In the genomic region with DNA sequence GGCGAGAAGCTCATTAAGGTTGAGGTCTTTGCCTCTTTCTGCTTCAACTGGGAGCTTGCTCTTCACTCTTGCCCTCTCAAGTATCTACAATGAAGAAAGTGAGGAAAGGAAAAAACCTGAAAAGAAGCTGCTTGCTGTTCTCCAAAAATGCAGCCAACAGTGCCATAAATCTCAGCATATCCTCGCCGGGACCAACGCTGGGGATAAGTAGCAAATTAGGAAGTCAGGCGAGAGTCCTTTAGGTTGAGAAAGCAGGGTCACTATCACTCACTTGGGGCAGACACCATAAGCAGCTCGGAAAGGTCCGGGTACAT, we compare ENCODE assay signal across 8 cellular contexts. TPM values are rescaled to one million over a fixed set of nuclear protein-coding genes. Genes with fewer than 3 reads are reported as not detected.
A peak's percentile ranks its signal among the peaks of the same experiment; 100 is the strongest.
DNase-seq lines count a peak whose midpoint lies in the region; ATAC-seq and TF ChIP-seq lines count a peak whose summit lies in the region.

No MANE protein-coding gene starts in this region.

- H3K4me3 Mint-ChIP-seq in Caco-2 (ENCODE audit: unreplicated experiment) (peak overlapping the region; percentile 92), type B pancreatic cell (peak overlapping the region; percentile 98)
- H3K4me3 Mint-ChIP-seq in activated naive CD8-positive, alpha-beta T cell treated with anti-CD3 and anti-CD28 coated beads for 36 hours = peak overlapping the region; percentile 98

- H3K9me3 Mint-ChIP-seq in Caco-2 (ENCODE audit: unreplicated experiment) (no peaks in the 10 kb centered on the region), type B pancreatic cell (no peaks in the 10 kb centered on the region)
- no peaks in the 10 kb centered on the region for H3K9me3 Mint-ChIP-seq in activated naive CD8-positive, alpha-beta T cell treated with anti-CD3 and anti-CD28 coated beads for 36 hours

- H3K27me3 ChIP-seq in Caco-2 (replicated peaks; ENCODE audit: control insufficient read depth, insufficient read depth, low read length) (no peaks in the 10 kb centered on the region), left lung (no peaks in the 10 kb centered on the region)

- H3K36me3 ChIP-seq in Caco-2 (ENCODE audit: control insufficient read depth, insufficient read depth, low read length) (no peaks in the 10 kb centered on the region), left lung (no peaks in the 10 kb centered on the region)

- POLR2A ChIA-PET in Caco-2 (lab: Charles Lee) = interaction anchor here (0.5 to 1.6 kb wide), 5 partner anchors 9 to 287 kb away, joined by 3 to 14 read pairs (median 4); a partner anchor contains a TSS

- H3K27ac Mint-ChIP-seq in Caco-2 (ENCODE audit: unreplicated experiment) = peak overlapping the region; percentile 97
- H3K27ac Mint-ChIP-seq in activated naive CD8-positive, alpha-beta T cell treated with anti-CD3 and anti-CD28 coated beads for 36 hours = peak overlapping the region; percentile 98
- H3K27ac Mint-ChIP-seq in type B pancreatic cell = peak overlapping the region; percentile 96

- H3K4me1 ChIP-seq in Caco-2 (peaks cover 8% of the 10 kb centered on the region), left lung (peaks cover 17 to 35% of the 10 kb centered on the region in 2 donors)

- CTCF ChIA-PET in Caco-2 (lab: Charles Lee) = interaction anchor here (0.6 to 1.3 kb wide), 4 partner anchors 9 to 582 kb away, joined by 3 to 12 read pairs (median 6); a partner anchor contains a TSS

- H3K4me1 Mint-ChIP-seq in Caco-2 (ENCODE audit: low read depth, unreplicated experiment) (peaks cover 17% of the 10 kb centered on the region), type B pancreatic cell (ENCODE audit: unreplicated experiment) (peaks cover 9% of the 10 kb centered on the region)
- H3K4me1 Mint-ChIP-seq in activated naive CD8-positive, alpha-beta T cell treated with anti-CD3 and anti-CD28 coated beads for 36 hours = peaks cover 26% of the 10 kb centered on the region

- DNase-seq in Caco-2 = no peak
- no peak for DNase-seq in activated naive CD8-positive, alpha-beta T cell treated with anti-CD3 and anti-CD28 coated beads for 36 hours
- DNase-seq in left lung = no peak
- no peak for DNase-seq in type B pancreatic cell (ENCODE audit: extremely low spot score, unreplicated experiment)
- no peak for DNase-seq in amniotic stem cell (lab: John Stamatoyannopoulos, UW)
- no peak for DNase-seq in D341Med (ENCODE audit: low spot score)

- TF ChIP-seq CTCF in Caco-2 (IDR thresholded peaks at IDR 0.05; ENCODE audit: insufficient read depth in 1 of 2, low read depth in 1 of 2, low read length in 1 of 2, severe bottlenecking in 1 of 2, unreplicated experiment in 1 of 2) (no peak), left lung (IDR thresholded peaks at IDR 0.05) (no peak), type B pancreatic cell (conservative IDR thresholded peaks at IDR 0.05) (no peak)

- H3K27me3 Mint-ChIP-seq in Caco-2 (ENCODE audit: insufficient read depth, unreplicated experiment) (no peaks in the 10 kb centered on the region), type B pancreatic cell (no peaks in the 10 kb centered on the region)
- no peaks in the 10 kb centered on the region for H3K27me3 Mint-ChIP-seq in activated naive CD8-positive, alpha-beta T cell treated with anti-CD3 and anti-CD28 coated beads for 36 hours

- peak overlapping the region; percentile 75 to 78 for H3K27ac ChIP-seq in left lung

- H3K4me3 ChIP-seq in Caco-2 (ENCODE audit: low read depth, low read length) (peak overlapping the region; percentile 90), left lung (peak overlapping the region; percentile 89 to 95)

- H3K9me3 ChIP-seq in Caco-2 (no peaks in the 10 kb centered on the region), left lung (no peaks in the 10 kb centered on the region)

- peaks cover 28% of the 10 kb centered on the region for H3K36me3 Mint-ChIP-seq in Caco-2 (ENCODE audit: insufficient read depth, unreplicated experiment)
- H3K36me3 Mint-ChIP-seq in activated naive CD8-positive, alpha-beta T cell treated with anti-CD3 and anti-CD28 coated beads for 36 hours = peaks cover 26% of the 10 kb centered on the region
- H3K36me3 Mint-ChIP-seq in type B pancreatic cell = no peaks in the 10 kb centered on the region

- BruUV-seq in Caco-2 (replicated peaks; lab: Mats Ljungman, UMichigan) = no TSS peak

- ATAC-seq in HG02943 (IDR thresholded peaks at IDR 0.05; ENCODE audit: low read depth, unreplicated experiment) = peak; percentile 42
- ATAC-seq in left lung = no peak
- ATAC-seq in GM19463 (IDR thresholded peaks at IDR 0.05; ENCODE audit: unreplicated experiment) = no peak

- intact Hi-C loops in Caco-2 (cut with micrococcal nuclease; ENCODE audit: unreplicated experiment) (no loop called here), left lung (cut with DNase I) (no loop called here)

RNA-seq across cellular contexts. Expression of a gene that starts 0.4 kb away (rescaled TPM):
- total RNA-seq in Caco-2 (2022) (63.9 and 65.3 TPM in 2 replicates), left lung (10 to 100 TPM; 21.7 to 25.9 TPM), type B pancreatic cell (ENCODE audit: low replicate concordance) (31.4 and 46.1 TPM in 2 replicates)
- 100 to 1,000 TPM; 106 to 111 TPM for total RNA-seq in activated naive CD8-positive, alpha-beta T cell treated with anti-CD3 and anti-CD28 coated beads for 36 hours

RNA-seq across cellular contexts. Expression of a gene that starts 8.6 kb away (rescaled TPM):
- total RNA-seq in Caco-2 (2022) = 40.2 and 40.9 TPM in 2 replicates
- 10 to 100 TPM; 36.2 to 36.8 TPM for total RNA-seq in activated naive CD8-positive, alpha-beta T cell treated with anti-CD3 and anti-CD28 coated beads for 36 hours
- 10 to 100 TPM; 21.9 to 24.7 TPM for total RNA-seq in left lung
- 33.4 and 50.2 TPM in 2 replicates for total RNA-seq in type B pancreatic cell (ENCODE audit: low replicate concordance)
